1 cellular context compared by ENCODE assay signal in the genomic region with DNA sequence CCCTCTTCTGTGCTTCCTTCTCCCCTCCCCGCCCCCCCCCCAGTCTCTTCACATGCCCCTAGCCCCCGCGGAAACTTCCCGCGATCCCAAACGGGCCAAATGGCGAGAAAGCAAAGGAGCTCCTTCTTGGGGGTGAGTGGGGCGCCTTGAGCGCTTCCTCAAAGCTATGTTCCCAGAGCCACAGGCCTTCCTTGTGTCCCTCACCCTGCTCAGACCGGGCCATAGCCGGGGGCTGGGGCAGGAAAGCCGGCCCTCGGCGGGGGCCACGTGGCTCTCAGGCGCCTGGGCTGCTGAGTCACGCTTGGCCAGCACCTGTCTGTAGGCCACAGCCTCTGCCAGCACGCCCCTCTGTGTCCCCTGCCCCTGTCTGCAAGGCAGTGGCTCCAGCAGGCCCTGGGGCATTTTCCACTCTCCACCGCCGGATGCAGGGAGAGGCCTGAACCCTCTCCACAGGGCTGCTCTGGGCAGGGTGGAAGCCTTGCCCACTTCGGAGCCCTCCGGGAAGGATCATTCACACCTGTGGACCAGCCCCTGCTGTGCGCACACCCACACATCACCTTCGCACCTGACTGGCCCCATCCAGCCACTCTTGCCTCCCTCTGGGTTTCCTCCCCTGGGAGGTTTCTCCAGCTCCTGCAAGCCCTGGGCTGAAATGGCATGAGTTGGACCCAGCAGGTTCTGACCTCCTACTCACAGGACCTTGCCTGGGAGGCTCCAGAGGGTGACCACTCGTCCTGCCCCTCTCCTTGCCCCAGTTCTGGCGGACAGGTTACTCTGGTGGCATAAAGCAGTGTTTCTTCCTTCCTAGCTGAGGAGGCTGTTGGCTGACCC.
A peak's percentile ranks its signal among the peaks of the same experiment; 100 is the strongest.
TF ChIP-seq lines count a peak whose summit lies in the region.

No MANE protein-coding gene starts in this region.

TF ChIP-seq in WTC11, 78 proteins besides CTCF, POLR2A, EP300 and RAD21 (continued from another document and continues in another):
- TF ChIP-seq, protein P1, sequence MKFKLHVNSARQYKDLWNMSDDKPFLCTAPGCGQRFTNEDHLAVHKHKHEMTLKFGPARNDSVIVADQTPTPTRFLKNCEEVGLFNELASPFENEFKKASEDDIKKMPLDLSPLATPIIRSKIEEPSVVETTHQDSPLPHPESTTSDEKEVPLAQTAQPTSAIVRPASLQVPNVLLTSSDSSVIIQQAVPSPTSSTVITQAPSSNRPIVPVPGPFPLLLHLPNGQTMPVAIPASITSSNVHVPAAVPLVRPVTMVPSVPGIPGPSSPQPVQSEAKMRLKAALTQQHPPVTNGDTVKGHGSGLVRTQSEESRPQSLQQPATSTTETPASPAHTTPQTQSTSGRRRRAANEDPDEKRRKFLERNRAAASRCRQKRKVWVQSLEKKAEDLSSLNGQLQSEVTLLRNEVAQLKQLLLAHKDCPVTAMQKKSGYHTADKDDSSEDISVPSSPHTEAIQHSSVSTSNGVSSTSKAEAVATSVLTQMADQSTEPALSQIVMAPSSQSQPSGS (CRISPR knock-in tag; IDR thresholded peaks at IDR 0.05; ENCODE audit: borderline replicate concordance, low read depth) = no peak
- 0 out of 2 replicates have a peak, but pooled peaks have one; percentile 48 for TF ChIP-seq TCF7 (CRISPR knock-in tag; IDR thresholded peaks at IDR 0.05; ENCODE audit: low read depth)
- TF ChIP-seq, protein P2, sequence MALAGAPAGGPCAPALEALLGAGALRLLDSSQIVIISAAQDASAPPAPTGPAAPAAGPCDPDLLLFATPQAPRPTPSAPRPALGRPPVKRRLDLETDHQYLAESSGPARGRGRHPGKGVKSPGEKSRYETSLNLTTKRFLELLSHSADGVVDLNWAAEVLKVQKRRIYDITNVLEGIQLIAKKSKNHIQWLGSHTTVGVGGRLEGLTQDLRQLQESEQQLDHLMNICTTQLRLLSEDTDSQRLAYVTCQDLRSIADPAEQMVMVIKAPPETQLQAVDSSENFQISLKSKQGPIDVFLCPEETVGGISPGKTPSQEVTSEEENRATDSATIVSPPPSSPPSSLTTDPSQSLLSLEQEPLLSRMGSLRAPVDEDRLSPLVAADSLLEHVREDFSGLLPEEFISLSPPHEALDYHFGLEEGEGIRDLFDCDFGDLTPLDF (CRISPR knock-in tag; IDR thresholded peaks at IDR 0.05) = 0 out of 2 replicates have a peak, but pooled peaks have one; percentile 19
- peak; percentile 68; the same call in 1 of the 2 replicates for TF ChIP-seq TP53 (CRISPR knock-in tag; IDR thresholded peaks at IDR 0.05)
- TF ChIP-seq, protein P3, sequence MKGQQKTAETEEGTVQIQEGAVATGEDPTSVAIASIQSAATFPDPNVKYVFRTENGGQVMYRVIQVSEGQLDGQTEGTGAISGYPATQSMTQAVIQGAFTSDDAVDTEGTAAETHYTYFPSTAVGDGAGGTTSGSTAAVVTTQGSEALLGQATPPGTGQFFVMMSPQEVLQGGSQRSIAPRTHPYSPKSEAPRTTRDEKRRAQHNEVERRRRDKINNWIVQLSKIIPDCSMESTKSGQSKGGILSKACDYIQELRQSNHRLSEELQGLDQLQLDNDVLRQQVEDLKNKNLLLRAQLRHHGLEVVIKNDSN (CRISPR knock-in tag; IDR thresholded peaks at IDR 0.05) = peak; percentile 68
- no peak for TF ChIP-seq FOXP1 (CRISPR knock-in tag; IDR thresholded peaks at IDR 0.05; ENCODE audit: borderline replicate concordance)
- TF ChIP-seq NFE2L1 (CRISPR knock-in tag; IDR thresholded peaks at IDR 0.05) = peak; percentile 97
- TF ChIP-seq, protein P4, sequence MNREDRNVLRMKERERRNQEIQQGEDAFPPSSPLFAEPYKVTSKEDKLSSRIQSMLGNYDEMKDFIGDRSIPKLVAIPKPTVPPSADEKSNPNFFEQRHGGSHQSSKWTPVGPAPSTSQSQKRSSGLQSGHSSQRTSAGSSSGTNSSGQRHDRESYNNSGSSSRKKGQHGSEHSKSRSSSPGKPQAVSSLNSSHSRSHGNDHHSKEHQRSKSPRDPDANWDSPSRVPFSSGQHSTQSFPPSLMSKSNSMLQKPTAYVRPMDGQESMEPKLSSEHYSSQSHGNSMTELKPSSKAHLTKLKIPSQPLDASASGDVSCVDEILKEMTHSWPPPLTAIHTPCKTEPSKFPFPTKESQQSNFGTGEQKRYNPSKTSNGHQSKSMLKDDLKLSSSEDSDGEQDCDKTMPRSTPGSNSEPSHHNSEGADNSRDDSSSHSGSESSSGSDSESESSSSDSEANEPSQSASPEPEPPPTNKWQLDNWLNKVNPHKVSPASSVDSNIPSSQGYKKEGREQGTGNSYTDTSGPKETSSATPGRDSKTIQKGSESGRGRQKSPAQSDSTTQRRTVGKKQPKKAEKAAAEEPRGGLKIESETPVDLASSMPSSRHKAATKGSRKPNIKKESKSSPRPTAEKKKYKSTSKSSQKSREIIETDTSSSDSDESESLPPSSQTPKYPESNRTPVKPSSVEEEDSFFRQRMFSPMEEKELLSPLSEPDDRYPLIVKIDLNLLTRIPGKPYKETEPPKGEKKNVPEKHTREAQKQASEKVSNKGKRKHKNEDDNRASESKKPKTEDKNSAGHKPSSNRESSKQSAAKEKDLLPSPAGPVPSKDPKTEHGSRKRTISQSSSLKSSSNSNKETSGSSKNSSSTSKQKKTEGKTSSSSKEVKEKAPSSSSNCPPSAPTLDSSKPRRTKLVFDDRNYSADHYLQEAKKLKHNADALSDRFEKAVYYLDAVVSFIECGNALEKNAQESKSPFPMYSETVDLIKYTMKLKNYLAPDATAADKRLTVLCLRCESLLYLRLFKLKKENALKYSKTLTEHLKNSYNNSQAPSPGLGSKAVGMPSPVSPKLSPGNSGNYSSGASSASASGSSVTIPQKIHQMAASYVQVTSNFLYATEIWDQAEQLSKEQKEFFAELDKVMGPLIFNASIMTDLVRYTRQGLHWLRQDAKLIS (CRISPR knock-in tag; IDR thresholded peaks at IDR 0.05; ENCODE audit: borderline replicate concordance) = no peak
- TF ChIP-seq NR2C2 (CRISPR knock-in tag; IDR thresholded peaks at IDR 0.05) = no peak
- 0 out of 2 replicates have a peak, but pooled peaks have one; percentile 24 for TF ChIP-seq ZNF219 (CRISPR knock-in tag; IDR thresholded peaks at IDR 0.05; ENCODE audit: borderline replicate concordance)
- TF ChIP-seq, protein P5, sequence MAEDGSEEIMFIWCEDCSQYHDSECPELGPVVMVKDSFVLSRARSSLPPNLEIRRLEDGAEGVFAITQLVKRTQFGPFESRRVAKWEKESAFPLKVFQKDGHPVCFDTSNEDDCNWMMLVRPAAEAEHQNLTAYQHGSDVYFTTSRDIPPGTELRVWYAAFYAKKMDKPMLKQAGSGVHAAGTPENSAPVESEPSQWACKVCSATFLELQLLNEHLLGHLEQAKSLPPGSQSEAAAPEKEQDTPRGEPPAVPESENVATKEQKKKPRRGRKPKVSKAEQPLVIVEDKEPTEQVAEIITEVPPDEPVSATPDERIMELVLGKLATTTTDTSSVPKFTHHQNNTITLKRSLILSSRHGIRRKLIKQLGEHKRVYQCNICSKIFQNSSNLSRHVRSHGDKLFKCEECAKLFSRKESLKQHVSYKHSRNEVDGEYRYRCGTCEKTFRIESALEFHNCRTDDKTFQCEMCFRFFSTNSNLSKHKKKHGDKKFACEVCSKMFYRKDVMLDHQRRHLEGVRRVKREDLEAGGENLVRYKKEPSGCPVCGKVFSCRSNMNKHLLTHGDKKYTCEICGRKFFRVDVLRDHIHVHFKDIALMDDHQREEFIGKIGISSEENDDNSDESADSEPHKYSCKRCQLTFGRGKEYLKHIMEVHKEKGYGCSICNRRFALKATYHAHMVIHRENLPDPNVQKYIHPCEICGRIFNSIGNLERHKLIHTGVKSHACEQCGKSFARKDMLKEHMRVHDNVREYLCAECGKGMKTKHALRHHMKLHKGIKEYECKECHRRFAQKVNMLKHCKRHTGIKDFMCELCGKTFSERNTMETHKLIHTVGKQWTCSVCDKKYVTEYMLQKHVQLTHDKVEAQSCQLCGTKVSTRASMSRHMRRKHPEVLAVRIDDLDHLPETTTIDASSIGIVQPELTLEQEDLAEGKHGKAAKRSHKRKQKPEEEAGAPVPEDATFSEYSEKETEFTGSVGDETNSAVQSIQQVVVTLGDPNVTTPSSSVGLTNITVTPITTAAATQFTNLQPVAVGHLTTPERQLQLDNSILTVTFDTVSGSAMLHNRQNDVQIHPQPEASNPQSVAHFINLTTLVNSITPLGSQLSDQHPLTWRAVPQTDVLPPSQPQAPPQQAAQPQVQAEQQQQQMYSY (CRISPR knock-in tag; IDR thresholded peaks at IDR 0.05) = no peak
- TF ChIP-seq, protein P6, sequence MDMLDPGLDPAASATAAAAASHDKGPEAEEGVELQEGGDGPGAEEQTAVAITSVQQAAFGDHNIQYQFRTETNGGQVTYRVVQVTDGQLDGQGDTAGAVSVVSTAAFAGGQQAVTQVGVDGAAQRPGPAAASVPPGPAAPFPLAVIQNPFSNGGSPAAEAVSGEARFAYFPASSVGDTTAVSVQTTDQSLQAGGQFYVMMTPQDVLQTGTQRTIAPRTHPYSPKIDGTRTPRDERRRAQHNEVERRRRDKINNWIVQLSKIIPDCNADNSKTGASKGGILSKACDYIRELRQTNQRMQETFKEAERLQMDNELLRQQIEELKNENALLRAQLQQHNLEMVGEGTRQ (CRISPR knock-in tag; IDR thresholded peaks at IDR 0.05) = peak; percentile 4; the same call in 1 of the 2 replicates
- 0 out of 2 replicates have a peak, but pooled peaks have one; percentile 68 for TF ChIP-seq ZNF138 (CRISPR knock-in tag; conservative IDR thresholded peaks at IDR 0.05)
- TF ChIP-seq, protein P7, sequence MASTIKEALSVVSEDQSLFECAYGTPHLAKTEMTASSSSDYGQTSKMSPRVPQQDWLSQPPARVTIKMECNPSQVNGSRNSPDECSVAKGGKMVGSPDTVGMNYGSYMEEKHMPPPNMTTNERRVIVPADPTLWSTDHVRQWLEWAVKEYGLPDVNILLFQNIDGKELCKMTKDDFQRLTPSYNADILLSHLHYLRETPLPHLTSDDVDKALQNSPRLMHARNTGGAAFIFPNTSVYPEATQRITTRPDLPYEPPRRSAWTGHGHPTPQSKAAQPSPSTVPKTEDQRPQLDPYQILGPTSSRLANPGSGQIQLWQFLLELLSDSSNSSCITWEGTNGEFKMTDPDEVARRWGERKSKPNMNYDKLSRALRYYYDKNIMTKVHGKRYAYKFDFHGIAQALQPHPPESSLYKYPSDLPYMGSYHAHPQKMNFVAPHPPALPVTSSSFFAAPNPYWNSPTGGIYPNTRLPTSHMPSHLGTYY (CRISPR knock-in tag; IDR thresholded peaks at IDR 0.05) = no peak
- TF ChIP-seq, protein P8, sequence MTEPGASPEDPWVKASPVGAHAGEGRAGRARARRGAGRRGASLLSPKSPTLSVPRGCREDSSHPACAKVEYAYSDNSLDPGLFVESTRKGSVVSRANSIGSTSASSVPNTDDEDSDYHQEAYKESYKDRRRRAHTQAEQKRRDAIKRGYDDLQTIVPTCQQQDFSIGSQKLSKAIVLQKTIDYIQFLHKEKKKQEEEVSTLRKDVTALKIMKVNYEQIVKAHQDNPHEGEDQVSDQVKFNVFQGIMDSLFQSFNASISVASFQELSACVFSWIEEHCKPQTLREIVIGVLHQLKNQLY (CRISPR knock-in tag; IDR thresholded peaks at IDR 0.05) = peak; percentile 55; the same call in 1 of the 2 replicates
- TF ChIP-seq, protein P9, sequence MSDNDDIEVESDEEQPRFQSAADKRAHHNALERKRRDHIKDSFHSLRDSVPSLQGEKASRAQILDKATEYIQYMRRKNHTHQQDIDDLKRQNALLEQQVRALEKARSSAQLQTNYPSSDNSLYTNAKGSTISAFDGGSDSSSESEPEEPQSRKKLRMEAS (CRISPR knock-in tag; IDR thresholded peaks at IDR 0.05) = peak; percentile 98
- TF ChIP-seq, protein P10, sequence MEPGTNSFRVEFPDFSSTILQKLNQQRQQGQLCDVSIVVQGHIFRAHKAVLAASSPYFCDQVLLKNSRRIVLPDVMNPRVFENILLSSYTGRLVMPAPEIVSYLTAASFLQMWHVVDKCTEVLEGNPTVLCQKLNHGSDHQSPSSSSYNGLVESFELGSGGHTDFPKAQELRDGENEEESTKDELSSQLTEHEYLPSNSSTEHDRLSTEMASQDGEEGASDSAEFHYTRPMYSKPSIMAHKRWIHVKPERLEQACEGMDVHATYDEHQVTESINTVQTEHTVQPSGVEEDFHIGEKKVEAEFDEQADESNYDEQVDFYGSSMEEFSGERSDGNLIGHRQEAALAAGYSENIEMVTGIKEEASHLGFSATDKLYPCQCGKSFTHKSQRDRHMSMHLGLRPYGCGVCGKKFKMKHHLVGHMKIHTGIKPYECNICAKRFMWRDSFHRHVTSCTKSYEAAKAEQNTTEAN (CRISPR knock-in tag; IDR thresholded peaks at IDR 0.05) = no peak
- TF ChIP-seq, protein P11, sequence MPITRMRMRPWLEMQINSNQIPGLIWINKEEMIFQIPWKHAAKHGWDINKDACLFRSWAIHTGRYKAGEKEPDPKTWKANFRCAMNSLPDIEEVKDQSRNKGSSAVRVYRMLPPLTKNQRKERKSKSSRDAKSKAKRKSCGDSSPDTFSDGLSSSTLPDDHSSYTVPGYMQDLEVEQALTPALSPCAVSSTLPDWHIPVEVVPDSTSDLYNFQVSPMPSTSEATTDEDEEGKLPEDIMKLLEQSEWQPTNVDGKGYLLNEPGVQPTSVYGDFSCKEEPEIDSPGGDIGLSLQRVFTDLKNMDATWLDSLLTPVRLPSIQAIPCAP (CRISPR knock-in tag; IDR thresholded peaks at IDR 0.05) = peak; percentile 73; the same call in 1 of the 2 replicates
- TF ChIP-seq, protein P12, sequence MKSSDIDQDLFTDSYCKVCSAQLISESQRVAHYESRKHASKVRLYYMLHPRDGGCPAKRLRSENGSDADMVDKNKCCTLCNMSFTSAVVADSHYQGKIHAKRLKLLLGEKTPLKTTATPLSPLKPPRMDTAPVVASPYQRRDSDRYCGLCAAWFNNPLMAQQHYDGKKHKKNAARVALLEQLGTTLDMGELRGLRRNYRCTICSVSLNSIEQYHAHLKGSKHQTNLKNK (CRISPR knock-in tag; IDR thresholded peaks at IDR 0.05) = no peak
- TF ChIP-seq PRRX2 (CRISPR knock-in tag; IDR thresholded peaks at IDR 0.05) = no peak
- peak; percentile 30; the same call in 1 of the 2 replicates for TF ChIP-seq MYBL2 (CRISPR knock-in tag; IDR thresholded peaks at IDR 0.05)
- 0 out of 2 replicates have a peak, but pooled peaks have one; percentile 19 for TF ChIP-seq ZNF317 (CRISPR knock-in tag; IDR thresholded peaks at IDR 0.05; ENCODE audit: borderline replicate concordance, low read depth)
- TF ChIP-seq RORB (CRISPR knock-in tag; IDR thresholded peaks at IDR 0.05) = no peak
- TF ChIP-seq, protein P13, sequence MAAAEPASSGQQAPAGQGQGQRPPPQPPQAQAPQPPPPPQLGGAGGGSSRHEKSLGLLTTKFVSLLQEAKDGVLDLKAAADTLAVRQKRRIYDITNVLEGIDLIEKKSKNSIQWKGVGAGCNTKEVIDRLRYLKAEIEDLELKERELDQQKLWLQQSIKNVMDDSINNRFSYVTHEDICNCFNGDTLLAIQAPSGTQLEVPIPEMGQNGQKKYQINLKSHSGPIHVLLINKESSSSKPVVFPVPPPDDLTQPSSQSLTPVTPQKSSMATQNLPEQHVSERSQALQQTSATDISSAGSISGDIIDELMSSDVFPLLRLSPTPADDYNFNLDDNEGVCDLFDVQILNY (CRISPR knock-in tag; IDR thresholded peaks at IDR 0.05) = peak; percentile 19; the same call in 1 of the 2 replicates
- no peak for TF ChIP-seq KAT7 (CRISPR knock-in tag; IDR thresholded peaks at IDR 0.05; ENCODE audit: borderline replicate concordance)
